ENCODE assay signal across 8 cellular contexts in the genomic region with DNA sequence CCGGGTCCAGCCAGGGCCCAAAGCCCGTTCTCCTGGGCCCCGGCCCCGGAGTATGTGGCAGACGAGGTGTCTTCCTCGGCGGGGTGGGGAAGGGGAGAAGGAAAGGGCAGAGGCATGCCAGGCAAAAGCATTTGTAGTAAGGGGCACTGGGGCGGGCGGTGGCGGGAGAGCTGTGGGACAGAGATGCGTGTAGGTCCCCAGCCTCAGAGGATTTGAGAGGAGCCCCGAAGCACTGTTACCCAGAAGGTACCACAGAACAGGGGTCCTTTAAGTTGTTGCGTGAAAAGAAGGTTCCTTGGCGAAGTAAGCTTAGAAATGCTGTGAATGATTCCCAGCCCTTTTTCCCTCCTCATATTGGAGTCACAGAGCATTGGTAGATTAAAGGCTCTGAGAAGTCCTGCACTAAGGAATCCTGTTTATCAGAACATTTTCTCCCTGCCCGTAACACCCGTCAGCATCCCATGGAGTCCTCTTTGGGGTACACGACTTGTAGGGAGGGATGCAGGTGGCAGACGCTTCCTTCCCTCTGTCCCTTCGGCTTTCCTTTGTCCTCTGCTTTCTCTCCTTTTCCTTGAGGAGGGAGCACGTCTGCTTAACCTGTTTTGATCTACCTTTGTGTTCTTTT. TPM values are rescaled to one million over a fixed set of nuclear protein-coding genes. Genes with fewer than 3 reads are reported as not detected.
DNase-seq lines count a peak whose midpoint lies in the region; ATAC-seq and TF ChIP-seq lines count a peak whose summit lies in the region.

No MANE protein-coding gene starts in this region.

- DNase-seq in right cardiac atrium, result peak in 1 of 3 donors; percentile 3
- DNase-seq in cardiac septum (ENCODE audit: low spot score), result no peak
- peak in 1 of 2 donors; percentile 9 for DNase-seq in cardiac fibroblast (ENCODE audit: low read depth in 2 of 2)
- no peak for DNase-seq in vagina (ENCODE audit: extremely low spot score in 2 of 2)
- no peak for DNase-seq in AML-193 (lab: John Stamatoyannopoulos, UW)
- no peak for DNase-seq in iPS-NIHi7 (ENCODE audit: extremely low spot score)

- TF ChIP-seq CTCF in cardiac fibroblast (IDR thresholded peaks at IDR 0.05; ENCODE audit: low read depth, low read length), result no peak
- TF ChIP-seq CTCF in vagina (IDR thresholded peaks at IDR 0.05), result no peak

- no peaks in the 10 kb centered on the region for H3K27me3 ChIP-seq in right cardiac atrium (ENCODE audit: control insufficient read depth, insufficient read depth)
- H3K27me3 ChIP-seq in muscle layer of colon (ENCODE audit: control insufficient read depth in 1 of 2, insufficient read depth in 2 of 2, low read length in 2 of 2), result no peaks in the 10 kb centered on the region
- no peaks in the 10 kb centered on the region for H3K27me3 ChIP-seq in vagina

- WGBS in right cardiac atrium, result 36% methylated on average over 20 of the region's 20 CpGs

- H3K36me3 ChIP-seq in muscle layer of colon (ENCODE audit: insufficient read depth, low read length) (peaks cover 4% of the 10 kb centered on the region), vagina (peaks cover 0 to 3% of the 10 kb centered on the region in 2 donors)

- H3K4me1 ChIP-seq in right cardiac atrium (ENCODE audit: control insufficient read depth, insufficient read depth, low read length), result peaks cover 2% of the 10 kb centered on the region
- peaks cover 5% of the 10 kb centered on the region for H3K4me1 ChIP-seq in muscle layer of colon (ENCODE audit: insufficient read depth, low read length)
- peaks cover 10% of the 10 kb centered on the region for H3K4me1 ChIP-seq in vagina

- H3K27ac ChIP-seq in right cardiac atrium (ENCODE audit: low read length) (no peak overlapping the region), muscle layer of colon (ENCODE audit: low read depth, low read length) (peak overlapping the region; percentile 75), vagina (peak overlapping the region; percentile 63)

- peak overlapping the region; percentile 68 for H3K4me3 ChIP-seq in right cardiac atrium (ENCODE audit: low read length)
- peak overlapping the region; percentile 57 to 60 for H3K4me3 ChIP-seq in cardiac fibroblast (replicated peaks in 1 of 2; ENCODE audit: low read depth in 2 of 2, low read length in 2 of 2)
- H3K4me3 ChIP-seq in muscle layer of colon (ENCODE audit: low read depth in 1 of 2, low read length in 2 of 2), result peak overlapping the region; percentile 56 to 71
- peak overlapping the region; percentile 53 to 61 for H3K4me3 ChIP-seq in vagina

- peak overlapping the region; percentile 39 for H3K9ac ChIP-seq in muscle layer of colon (ENCODE audit: low read length)

- ATAC-seq in right cardiac atrium, result no peak
- no peak for ATAC-seq in GM19397 (IDR thresholded peaks at IDR 0.05; ENCODE audit: unreplicated experiment)

- intact Hi-C loops in right cardiac atrium (cut with DNase I) (no loop called here), cardiac septum (cut with DNase I) (no loop called here), vagina (cut with DNase I) (no loop called here)

- H3K9me3 ChIP-seq in right cardiac atrium (ENCODE audit: control insufficient read depth, low read length) (no peaks in the 10 kb centered on the region), muscle layer of colon (ENCODE audit: low read length) (no peaks in the 10 kb centered on the region), vagina (no peaks in the 10 kb centered on the region)

- no peak for TF ChIP-seq POLR2A in vagina (IDR thresholded peaks at IDR 0.05)

RNA-seq across cellular contexts. Expression of gene GAREM2, which starts 12.5 kb away (rescaled TPM):
- 1 to 10 TPM; 2.7 to 6.9 (median 4.4) TPM for total RNA-seq in right cardiac atrium
- 1.9 TPM for polyA plus RNA-seq in right cardiac atrium
- total RNA-seq in cardiac septum, result 1.1 TPM
- 4.4 TPM for total RNA-seq in vagina

RNA-seq across cellular contexts. Expression of gene HADHA, which starts 59.0 kb away (rescaled TPM):
- 100 to 1,000 TPM; 329 to 410 (median 375) TPM for total RNA-seq in right cardiac atrium
- polyA plus RNA-seq in right cardiac atrium, result 307 TPM
- total RNA-seq in cardiac septum, result 244 TPM
- 124 TPM for total RNA-seq in vagina

RNA-seq across cellular contexts. Expression of gene HADHB, which starts 59.3 kb away (rescaled TPM):
- total RNA-seq in right cardiac atrium (100 to 1,000 TPM; 750 to 992 (median 857) TPM), cardiac septum (532 TPM), vagina (127 TPM)
- polyA plus RNA-seq in right cardiac atrium, result 918 TPM
